In the genomic region with DNA sequence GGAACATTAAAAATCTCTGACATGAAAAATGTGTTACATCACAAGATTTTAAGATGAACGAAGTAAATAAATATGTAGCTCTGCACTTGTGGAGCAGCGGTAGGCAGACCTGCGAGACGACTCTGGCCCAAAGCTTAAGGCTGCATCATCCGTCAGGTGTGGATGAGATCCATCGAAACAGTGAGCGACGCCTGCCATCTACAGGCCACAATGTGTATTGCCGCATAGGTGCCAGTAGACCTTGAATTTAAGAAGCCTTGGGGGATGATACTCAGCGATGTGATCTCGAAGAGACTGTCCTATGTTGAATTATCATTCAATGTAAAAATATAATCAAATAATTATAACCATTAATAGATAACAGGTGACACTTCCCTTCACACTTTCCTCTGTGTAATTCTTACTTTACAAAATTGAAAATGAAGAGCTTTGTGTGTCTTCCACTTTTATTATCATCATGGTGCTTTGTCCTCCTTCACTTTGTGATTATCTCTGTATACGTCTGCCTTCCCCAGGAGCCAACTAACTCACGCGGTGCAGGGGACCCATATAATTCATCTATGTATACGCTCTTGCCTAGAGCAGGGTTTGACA, we compare ENCODE assay signal across 1 cellular context.
A peak's percentile ranks its signal among the peaks of the same experiment; 100 is the strongest.
TF ChIP-seq lines count a peak whose summit lies in the region.

No MANE protein-coding gene starts in this region.

TF ChIP-seq in H1, 55 proteins besides CTCF, POLR2A, EP300 and RAD21:
- TF ChIP-seq CHD7 (IDR thresholded peaks at IDR 0.05; ENCODE audit: insufficient replicate concordance, low read length) (no peak), TEAD4 (IDR thresholded peaks at IDR 0.05; ENCODE audit: low read depth, low read length) (peak; percentile 45; the same call in 1 of the 2 replicates), SAP30 (IDR thresholded peaks at IDR 0.05; ENCODE audit: insufficient read depth, insufficient replicate concordance, low read length) (no peak)
